In genomic region chr19:4362871-4363545, GRCh38 we compare ENCODE assay signal across 1 cellular context.
TF ChIP-seq lines count a peak whose summit lies in the region.

No MANE protein-coding gene starts in this region.

TF ChIP-seq in neural cell, 6 proteins besides CTCF, POLR2A, EP300 and RAD21 (continued from another document):
- no peak for TF ChIP-seq REST (IDR thresholded peaks at IDR 0.05; ENCODE audit: borderline replicate concordance)
